In genomic region chr9:126614088-126614454, GRCh38 we compare ENCODE assay signal across 14 cellular contexts. TPM values are rescaled to one million over a fixed set of nuclear protein-coding genes. Genes with fewer than 3 reads are reported as not detected.
DNase-seq lines count a peak whose midpoint lies in the region; ATAC-seq and TF ChIP-seq lines count a peak whose summit lies in the region.
"Had no signal": no experiment of that assay in that cellular context is flagged by ENCODE, and none has a peak within 500 bp of the region (broad histone marks: within the 10 kb centered on the region; RNA-seq: fewer than 3 reads in every experiment).

No MANE protein-coding gene starts in this region.

- no peak overlapping the region for H3K27ac ChIP-seq in mesendoderm (ENCODE audit: low read depth, low read length)
- no peak overlapping the region for H3K27ac ChIP-seq in CD4-positive, alpha-beta memory T cell (ENCODE audit: low read depth, low read length)
- H3K27ac ChIP-seq: uterus had no signal

- no peak overlapping the region for H3K9ac ChIP-seq in mesendoderm (ENCODE audit: low read length)

- CTCF ChIA-PET in WTC11 (lab: Charles Lee) = interaction anchor here (1.0 to 6.0 kb wide), 6 partner anchors 13 to 115 kb away, joined by 3 to 47 read pairs (median 6); no protein-coding TSS in a partner anchor
- CTCF ChIA-PET in CD4-positive, alpha-beta memory T cell (lab: Charles Lee; ENCODE audit: partially characterized antibody) = no interaction called here

- DNase-seq in NCI-H146 (lab: John Stamatoyannopoulos, UW) (peak; percentile 12), NCI-H146 treated with DMSO at 0.1 percent for 48 hours (lab: John Stamatoyannopoulos, UW; ENCODE audit: unreplicated experiment) (no peak), GM10266 (ENCODE audit: extremely low spot score) (peak; percentile 51), WTC11 (ENCODE audit: low spot score) (peak; percentile 43), mesendoderm (no peak), GM03348 (ENCODE audit: low spot score) (no peak)
- no peak for DNase-seq in CD4-positive, alpha-beta memory T cell
- DNase-seq: activated CD4-positive, alpha-beta memory T cell treated with anti-CD3 and anti-CD28 coated beads for 36 hours; NCI-H1436 treated with DMSO at 0.1 percent for 48 hours; OCI-M1; stimulated activated CD4-positive, alpha-beta T cell treated with anti-CD3 and anti-CD28 coated beads, Interleukin-15, amount 100 ng/mL, for 24 hours; uterus had no signal

- H4K5ac ChIP-seq in mesendoderm (ENCODE audit: low read length) = no peak overlapping the region

- H4K8ac ChIP-seq in mesendoderm (ENCODE audit: low read depth, low read length) = no peak overlapping the region

- H3K23ac ChIP-seq in mesendoderm (ENCODE audit: low read length) = peak overlapping the region; percentile 15

- H3K4ac ChIP-seq in mesendoderm (ENCODE audit: low read depth, low read length) = no peak overlapping the region

- H3K27me3 ChIP-seq in mesendoderm (ENCODE audit: insufficient read depth, low read length, poor library complexity) = peaks cover 86% of the 10 kb centered on the region
- peaks cover 35% of the 10 kb centered on the region for H3K27me3 ChIP-seq in CD4-positive, alpha-beta memory T cell (ENCODE audit: insufficient read depth, low read length)

- H3K36me3 Mint-ChIP-seq in WTC11 = no peaks in the 10 kb centered on the region
- H3K36me3 Mint-ChIP-seq in CD4-positive, alpha-beta memory T cell = no peaks in the 10 kb centered on the region
- H3K36me3 Mint-ChIP-seq: activated CD4-positive, alpha-beta memory T cell treated with anti-CD3 and anti-CD28 coated beads for 36 hours had no signal

- H2BK120ac ChIP-seq in mesendoderm (ENCODE audit: low read depth, low read length) = no peak overlapping the region

- H2BK5ac ChIP-seq in mesendoderm (ENCODE audit: low read length) = no peak overlapping the region

- H3K4me3 Mint-ChIP-seq in WTC11 = peak overlapping the region; percentile 62; the same call in 1 of the 2 replicates
- no peak overlapping the region for H3K4me3 Mint-ChIP-seq in CD4-positive, alpha-beta memory T cell

- no peaks in the 10 kb centered on the region for H3K36me3 ChIP-seq in mesendoderm (ENCODE audit: control insufficient read depth, insufficient read depth, low read length)
- H3K36me3 ChIP-seq in CD4-positive, alpha-beta memory T cell (ENCODE audit: insufficient read depth, low read length) = no peaks in the 10 kb centered on the region
- H3K36me3 ChIP-seq: uterus had no signal

- H2BK15ac ChIP-seq in mesendoderm (replicated peaks; ENCODE audit: low read depth) = no peak overlapping the region

- H3K9me3 Mint-ChIP-seq in WTC11 = no peaks in the 10 kb centered on the region
- peaks cover 0 to 2% (median 0%) of the 10 kb centered on the region in 8 donors for H3K9me3 Mint-ChIP-seq in CD4-positive, alpha-beta memory T cell
- H3K9me3 Mint-ChIP-seq: activated CD4-positive, alpha-beta memory T cell treated with anti-CD3 and anti-CD28 coated beads for 36 hours had no signal

- intact Hi-C loops in CD4-positive, alpha-beta memory T cell (cut with micrococcal nuclease) = no loop called here

- TF ChIP-seq CTCF in GM10266 (IDR thresholded peaks at IDR 0.05; ENCODE audit: control insufficient read depth, insufficient read depth, low read depth, missing control alignments) (no peak), WTC11 (IDR thresholded peaks at IDR 0.05) (no peak)

- POLR2A ChIA-PET in WTC11 (lab: Charles Lee) = interaction anchor here (1.0 kb wide), 1 partner anchor 22 kb away, joined by 3 read pairs; no protein-coding TSS in a partner anchor
- POLR2A ChIA-PET in CD4-positive, alpha-beta memory T cell (lab: Charles Lee; ENCODE audit: partially characterized antibody) = no interaction called here

- no peak overlapping the region for H3K4me2 ChIP-seq in mesendoderm (ENCODE audit: low read length)

- no peak overlapping the region for H3K56ac ChIP-seq in mesendoderm (ENCODE audit: low read length)

- no peak overlapping the region for H3K4me3 ChIP-seq in mesendoderm (ENCODE audit: low read length)
- no peak overlapping the region for H3K4me3 ChIP-seq in CD4-positive, alpha-beta memory T cell (ENCODE audit: low read length in 2 of 2)
- H3K4me3 ChIP-seq: GM12878, uterus had no signal

- H3K79me1 ChIP-seq in mesendoderm (ENCODE audit: low read length) = no peaks in the 10 kb centered on the region

- H3K27me3 Mint-ChIP-seq in WTC11 (ENCODE audit: low read depth) = peaks cover 94% of the 10 kb centered on the region
- H3K27me3 Mint-ChIP-seq in CD4-positive, alpha-beta memory T cell = peaks cover 50 to 51% of the 10 kb centered on the region in 2 donors

- no peak overlapping the region for H2AK5ac ChIP-seq in mesendoderm (ENCODE audit: low read length)

- WGBS in mesendoderm (ENCODE audit: extremely low coverage, insufficient coverage, low lambda C conversion rate) = no CpG with 5 or more reads among the region's 64 CpGs

- no peak overlapping the region for H3K27ac Mint-ChIP-seq in WTC11
- no peak overlapping the region for H3K27ac Mint-ChIP-seq in CD4-positive, alpha-beta memory T cell

- peaks cover 51% of the 10 kb centered on the region for H3K4me1 Mint-ChIP-seq in WTC11
- peaks cover 13 to 38% (median 29%) of the 10 kb centered on the region in 4 donors for H3K4me1 Mint-ChIP-seq in CD4-positive, alpha-beta memory T cell

- H3K79me2 ChIP-seq in mesendoderm (ENCODE audit: control insufficient read depth, insufficient read depth, low read length) = no peaks in the 10 kb centered on the region

- H3K4me1 ChIP-seq in mesendoderm (ENCODE audit: control insufficient read depth, low read depth, low read length) = peaks cover 6% of the 10 kb centered on the region
- H3K4me1 ChIP-seq in CD4-positive, alpha-beta memory T cell (ENCODE audit: insufficient read depth, low read length) = peaks cover 39% of the 10 kb centered on the region

- peak overlapping the region; percentile 15 for H3K18ac ChIP-seq in mesendoderm (ENCODE audit: low read length)

- no peak for ATAC-seq in WTC11
- no peak for ATAC-seq in GM18870 (IDR thresholded peaks at IDR 0.05; ENCODE audit: unreplicated experiment)
- ATAC-seq: GM12878 had no signal

- H3K9me3 ChIP-seq in CD4-positive, alpha-beta memory T cell (ENCODE audit: control insufficient read depth in 1 of 2, low read length in 2 of 2) = no peaks in the 10 kb centered on the region
- H3K9me3 ChIP-seq: uterus had no signal

TF ChIP-seq in WTC11, 78 proteins besides CTCF, POLR2A, EP300 and RAD21 (continues in another document):
- TF ChIP-seq ZBTB21 (CRISPR knock-in tag; IDR thresholded peaks at IDR 0.05; ENCODE audit: borderline replicate concordance) (no peak), CDX4 (CRISPR knock-in tag; IDR thresholded peaks at IDR 0.05; ENCODE audit: borderline replicate concordance) (no peak), ZSCAN18 (CRISPR knock-in tag; IDR thresholded peaks at IDR 0.05) (no peak), ZNF317 (CRISPR knock-in tag; IDR thresholded peaks at IDR 0.05; ENCODE audit: borderline replicate concordance, low read depth) (no peak), TP53 (CRISPR knock-in tag; IDR thresholded peaks at IDR 0.05) (no peak), E2F1 (CRISPR knock-in tag; IDR thresholded peaks at IDR 0.05) (no peak), USF1 (CRISPR knock-in tag; IDR thresholded peaks at IDR 0.05) (no peak), NFATC4 (CRISPR knock-in tag; IDR thresholded peaks at IDR 0.05) (no peak)

RNA-seq across cellular contexts. Expression of gene LMX1B, which starts 0.3 kb away (rescaled TPM):
- 4.6 to 12.4 TPM (median 5.1 TPM) in 3 replicates for total RNA-seq in WTC11 (2021)
- 0.53 TPM for polyA plus RNA-seq in mesendoderm (2013, experiment 1 of 2)
- 0.45 TPM for polyA plus RNA-seq in mesendoderm (2013, experiment 2 of 2)
- not detected for total RNA-seq in CD4-positive, alpha-beta memory T cell
- polyA plus RNA-seq in CD4-positive, alpha-beta memory T cell = not detected
- total RNA-seq: activated CD4-positive, alpha-beta memory T cell treated with anti-CD3 and anti-CD28 coated beads for 36 hours; GM12878; uterus had no signal
- polyA plus RNA-seq: GM12878 had no signal

Comparison
In these comparisons a context has a peak if more than half of its experiments do, and no peak if none do; other contexts are left out.
1. DNase-seq: peak in NCI-H146 (single experiment), GM10266 (single experiment) and WTC11 (single experiment); none in NCI-H146 treated with DMSO at 0.1 percent for 48 hours (single experiment), mesendoderm (single experiment), GM03348 (single experiment) and CD4-positive, alpha-beta memory T cell (0 of 5).